Comparison of ENCODE assay signal across 21 cellular contexts in genomic region chr11:94675788-94676187, GRCh38.
DNase-seq lines count a peak whose midpoint lies in the region; ATAC-seq, FAIRE-seq and TF ChIP-seq lines count a peak whose summit lies in the region.
"Had no signal": no experiment of that assay in that cellular context is flagged by ENCODE, and none has a peak within 500 bp of the region (broad histone marks: within the 10 kb centered on the region; RNA-seq: fewer than 3 reads in every experiment).

No MANE protein-coding gene starts in this region.

- in situ Hi-C loops in mammary epithelial cell (cut with MboI; ENCODE audit: low sequenced_read_pairs in 2 of 2): no loop called here

- H3K4me1 ChIP-seq in mammary epithelial cell (ENCODE audit: insufficient read depth, low read length) (peaks cover 76% of the 10 kb centered on the region), breast epithelium (no peaks in the 10 kb centered on the region), hepatocyte (ENCODE audit: insufficient read depth) (peaks cover 31% of the 10 kb centered on the region)
- H3K4me1 ChIP-seq: HAP-1 had no signal

- H3K27ac ChIP-seq in mammary epithelial cell (ENCODE audit: insufficient read depth, low read depth, low read length): peak overlapping the region; percentile 62
- no peak overlapping the region for H3K27ac ChIP-seq in breast epithelium
- peak overlapping the region; percentile 57 for H3K27ac ChIP-seq in hepatocyte

- H4K20me1 ChIP-seq in mammary epithelial cell (ENCODE audit: insufficient read depth, low read length): no peaks in the 10 kb centered on the region
- no peaks in the 10 kb centered on the region for H4K20me1 ChIP-seq in hepatocyte (ENCODE audit: insufficient read depth, poor library complexity, severe bottlenecking)

- no peak for ATAC-seq in GM18505 (IDR thresholded peaks at IDR 0.05; ENCODE audit: unreplicated experiment)
- ATAC-seq: GM23338, K562 had no signal

- peak overlapping the region; percentile 11 for H3K4me2 ChIP-seq in mammary epithelial cell (ENCODE audit: insufficient read depth, low read depth, low read length)
- H3K4me2 ChIP-seq in hepatocyte: no peak overlapping the region
- H3K4me2 ChIP-seq: GM23338 had no signal

- no peaks in the 10 kb centered on the region for H3K79me2 ChIP-seq in mammary epithelial cell (ENCODE audit: insufficient read depth, low read length)
- no peaks in the 10 kb centered on the region for H3K79me2 ChIP-seq in hepatocyte

- H2AFZ ChIP-seq in mammary epithelial cell (ENCODE audit: low read depth, low read length) (no peak overlapping the region), hepatocyte (no peak overlapping the region)
- H2AFZ ChIP-seq: GM23338 had no signal

- intact Hi-C loops in mammary epithelial cell (cut with micrococcal nuclease): no loop called here
- intact Hi-C loops in breast epithelium (cut with DNase I; ENCODE audit: low total_unique reads): no loop called here

- FAIRE-seq in bronchial epithelial cell (lab: Jason Lieb, UNC): no peak
- FAIRE-seq: K562, RCC 7860 had no signal

- no peak for TF ChIP-seq POLR2A in breast epithelium (IDR thresholded peaks at IDR 0.05)
- TF ChIP-seq POLR2A in GM18505 (IDR thresholded peaks at IDR 0.05; ENCODE audit: borderline replicate concordance, extremely low read depth, insufficient read depth, insufficient read length): no peak

- DNase-seq in mammary epithelial cell (peak; percentile 17), breast epithelium (ENCODE audit: low spot score in 2 of 2) (no peak), bronchial epithelial cell (ENCODE audit: low read depth) (peak; percentile 41), hepatocyte (ENCODE audit: low spot score) (no peak), kidney glomerular epithelial cell (lab: John Stamatoyannopoulos, UW) (no peak), AG20443 (ENCODE audit: low spot score) (no peak)
- no peak for DNase-seq in activated CD4-positive, alpha-beta T cell treated with anti-CD3 and anti-CD28 coated beads, Interleukin-2, amount 50 U/mL, for 48 hours
- DNase-seq: MM.1S, NCI-H1048, NCI-H1417 treated with DMSO at 0.1 percent for 48 hours, NCI-H187, NCI-H2107, NCI-H2227 treated with DMSO at 0.1 percent for 48 hours, NCI-H510A treated with DMSO at 0.1 percent for 48 hours, NCI-H82, Right ventricle myocardium superior had no signal

- H3K9me2 ChIP-seq in hepatocyte (replicated peaks; ENCODE audit: insufficient read depth): no peaks in the 10 kb centered on the region

- H3K9me3 ChIP-seq in mammary epithelial cell (replicated peaks; ENCODE audit: insufficient read depth, low read length) (no peaks in the 10 kb centered on the region), breast epithelium (peaks cover 0 to 7% of the 10 kb centered on the region in 2 donors), hepatocyte (ENCODE audit: low read depth) (no peaks in the 10 kb centered on the region)
- H3K9me3 ChIP-seq: HAP-1 had no signal

- H3K27me3 ChIP-seq in mammary epithelial cell (ENCODE audit: insufficient read depth, low read length) (no peaks in the 10 kb centered on the region), breast epithelium (no peaks in the 10 kb centered on the region), bronchial epithelial cell (ENCODE audit: control insufficient read depth, insufficient read depth, low read length) (no peaks in the 10 kb centered on the region), hepatocyte (no peaks in the 10 kb centered on the region)

- dilution Hi-C loops in mammary epithelial cell (cut with HindIII; ENCODE audit: low sequenced_read_pairs): no loop called here

- CTCF ChIA-PET in mammary epithelial cell (lab: Charles Lee; ENCODE audit: low non-redundant PET): no interaction called here

- BruUV-seq in mammary epithelial cell (replicated peaks; lab: Mats Ljungman, UMichigan): no TSS peak

- no peak for TF ChIP-seq CTCF in mammary epithelial cell (conservative IDR thresholded peaks at IDR 0.05 in 1 of 2, IDR thresholded peaks at IDR 0.05 in 1 of 2; ENCODE audit: extremely low read depth in 1 of 2, insufficient read depth in 1 of 2, low read depth in 1 of 2, low read length in 2 of 2)
- no peak for TF ChIP-seq CTCF in breast epithelium (IDR thresholded peaks at IDR 0.05)
- no peak for TF ChIP-seq CTCF in bronchial epithelial cell (IDR thresholded peaks at IDR 0.05; ENCODE audit: insufficient read depth, low read length, severe bottlenecking)
- TF ChIP-seq CTCF in hepatocyte (IDR thresholded peaks at IDR 0.05; ENCODE audit: poor library complexity): no peak

- H3K4me3 ChIP-seq in mammary epithelial cell (replicated peaks in 1 of 3; ENCODE audit: insufficient read depth in 1 of 3, low read depth in 2 of 3, low read length in 3 of 3) (no peak overlapping the region), breast epithelium (no peak overlapping the region), bronchial epithelial cell (ENCODE audit: low read depth, low read length) (no peak overlapping the region), hepatocyte (no peak overlapping the region)
- H3K4me3 ChIP-seq: GM23338, HAP-1, K562 had no signal

- no peak overlapping the region for H3K9ac ChIP-seq in mammary epithelial cell (ENCODE audit: insufficient read depth, low read length)

- no peaks in the 10 kb centered on the region for H3K36me3 ChIP-seq in mammary epithelial cell (ENCODE audit: insufficient read depth, low read length)
- no peaks in the 10 kb centered on the region for H3K36me3 ChIP-seq in breast epithelium
- H3K36me3 ChIP-seq in bronchial epithelial cell (ENCODE audit: control insufficient read depth, insufficient read depth, low read length): no peaks in the 10 kb centered on the region
- no peaks in the 10 kb centered on the region for H3K36me3 ChIP-seq in hepatocyte (replicated peaks; ENCODE audit: insufficient read depth, low read depth)
- H3K36me3 ChIP-seq: HAP-1 had no signal

Comparison
In these comparisons a context has a peak if more than half of its experiments do, and no peak if none do; other contexts are left out.
1. DNase-seq: peak in mammary epithelial cell (single experiment) and bronchial epithelial cell (single experiment); none in breast epithelium (0 of 2), hepatocyte (single experiment), kidney glomerular epithelial cell (single experiment), AG20443 (single experiment) and activated CD4-positive, alpha-beta T cell treated with anti-CD3 and anti-CD28 coated beads, Interleukin-2, amount 50 U/mL, for 48 hours (0 of 2).
2. H3K27ac ChIP-seq: peak in mammary epithelial cell (single experiment) and hepatocyte (single experiment); none in breast epithelium (0 of 2).